In the genomic region with DNA sequence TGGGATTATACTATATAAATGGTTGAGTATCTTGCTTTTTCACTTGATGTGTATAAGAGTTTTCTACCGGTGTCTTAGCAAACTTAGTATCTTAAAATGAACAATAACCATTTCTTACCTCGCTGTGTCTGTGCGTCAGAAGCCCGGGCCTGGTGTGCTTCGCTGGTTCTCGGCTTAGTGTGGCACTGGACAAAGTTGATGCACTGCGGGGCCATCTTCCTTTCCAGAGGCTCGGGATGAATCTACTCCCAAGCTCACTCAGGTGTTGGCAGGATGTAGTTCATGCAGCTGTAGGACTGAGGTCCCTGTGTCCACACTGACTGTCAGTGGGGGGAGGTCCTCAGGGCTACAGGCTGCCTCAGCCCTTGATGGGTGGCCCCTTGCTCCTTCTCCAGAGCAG, we compare ENCODE assay signal across 16 cellular contexts.
DNase-seq lines count a peak whose midpoint lies in the region; ATAC-seq and TF ChIP-seq lines count a peak whose summit lies in the region.
"Had no signal": no experiment of that assay in that cellular context is flagged by ENCODE, and none has a peak within 500 bp of the region (broad histone marks: within the 10 kb centered on the region; RNA-seq: fewer than 3 reads in every experiment).

No MANE protein-coding gene starts in this region.

- no peaks in the 10 kb centered on the region for H3K9me2 ChIP-seq in PC-3 (replicated peaks; ENCODE audit: low read length)

- POLR2A ChIA-PET in PC-3 (lab: Charles Lee; ENCODE audit: unreplicated experiment): no interaction called here

- no peaks in the 10 kb centered on the region for H3K27me3 ChIP-seq in PC-3 (ENCODE audit: low read length)

- H3K36me3 ChIP-seq in PC-3 (ENCODE audit: low read depth, low read length): no peaks in the 10 kb centered on the region

- ATAC-seq in left ventricle myocardium superior (no peak), sciatic nerve (no peak), PC-3 (no peak), HG03175 (IDR thresholded peaks at IDR 0.05; ENCODE audit: unreplicated experiment) (no peak)
- ATAC-seq: GM23338, HCT116 had no signal

- H3K4me1 ChIP-seq in PC-3 (ENCODE audit: insufficient read depth, low read length): no peaks in the 10 kb centered on the region

- no peaks in the 10 kb centered on the region for H3K9me3 ChIP-seq in PC-3 (ENCODE audit: low read length)

- H2AFZ ChIP-seq in PC-3 (ENCODE audit: low read length): no peak overlapping the region
- H2AFZ ChIP-seq: GM23338 had no signal

- no peak overlapping the region for H3K27ac ChIP-seq in PC-3 (ENCODE audit: low read length)

- H3K79me2 ChIP-seq in PC-3 (ENCODE audit: low read length): no peaks in the 10 kb centered on the region

- no peak for TF ChIP-seq CTCF in PC-3 (conservative IDR thresholded peaks at IDR 0.05; ENCODE audit: low read depth, low read length)

- H3K9ac ChIP-seq in PC-3 (ENCODE audit: low read length): no peak overlapping the region

- intact Hi-C loops in cardiac septum (cut with DNase I) (no loop called here), left ventricle myocardium superior (cut with micrococcal nuclease) (no loop called here), sciatic nerve (cut with DNase I) (no loop called here), PC-3 (cut with micrococcal nuclease) (no loop called here)

- no peak overlapping the region for H3K4me2 ChIP-seq in PC-3 (ENCODE audit: low read length)
- H3K4me2 ChIP-seq: GM23338 had no signal

- no TSS peak for BruUV-seq in PC-3 (replicated peaks; lab: Mats Ljungman, UMichigan)

- no peaks in the 10 kb centered on the region for H3F3A ChIP-seq in PC-3 (ENCODE audit: low read length, unreplicated experiment)

- H3K4me3 ChIP-seq in PC-3 (ENCODE audit: low read length): no peak overlapping the region
- H3K4me3 ChIP-seq: GM23338 had no signal

- CTCF ChIA-PET in PC-3 (lab: Charles Lee): no interaction called here

- H4K20me1 ChIP-seq in PC-3 (ENCODE audit: low read length): no peaks in the 10 kb centered on the region

- peak; percentile 57 for DNase-seq in cardiac septum (ENCODE audit: low spot score)
- no peak for DNase-seq in left ventricle myocardium superior
- DNase-seq in mesenteric fat pad (ENCODE audit: low spot score): peak; percentile 55
- DNase-seq in sciatic nerve (ENCODE audit: low spot score): peak; percentile 51
- DNase-seq in PC-3: no peak
- no peak for DNase-seq in activated gamma-delta T cell treated with Interleukin-2 at 50 U/mL for 16 hours
- DNase-seq: C1 segment of cervical spinal cord; Calu3; CD4-positive, alpha-beta memory T cell; COR-L47; DMS53; GF-D8; H9 had no signal

Comparison
In these comparisons a context has a peak if more than half of its experiments do, and no peak if none do; other contexts are left out.
1. DNase-seq: peak in cardiac septum (single experiment), mesenteric fat pad (single experiment) and sciatic nerve (single experiment); none in left ventricle myocardium superior (single experiment), PC-3 (single experiment) and activated gamma-delta T cell treated with Interleukin-2 at 50 U/mL for 16 hours (single experiment).